ENCODE assay signal across 22 cellular contexts in genomic region chr11:94993400-94993943, GRCh38. TPM values are rescaled to one million over a fixed set of nuclear protein-coding genes. Genes with fewer than 3 reads are reported as not detected.
"Had no signal": no experiment of that assay in that cellular context is flagged by ENCODE, and none has a peak within 500 bp of the region (broad histone marks: within the 10 kb centered on the region; RNA-seq: fewer than 3 reads in every experiment).

No MANE protein-coding gene starts in this region.

- H3K4me3 ChIP-seq: SJSA1, SK-N-MC had no signal

- H3K27ac ChIP-seq: KMS-11, SJSA1, SK-N-MC had no signal

- H3K9me3 ChIP-seq: SJSA1 had no signal

- H3K9ac ChIP-seq: KMS-11 had no signal

- FAIRE-seq: RCC 7860 had no signal

- H3K36me3 ChIP-seq: SJSA1 had no signal

- DNase-seq: Kasumi-1, MM.1S, NCI-H1092 treated with DMSO at 0.1 percent for 48 hours, NCI-H187, NCI-H2029, NCI-H2081 treated with DMSO at 0.1 percent for 48 hours, NCI-H2171, NCI-H446, NCI-H510A, NCI-H524 treated with DMSO at 0.1 percent for 48 hours, NCI-H774, Right ventricle myocardium superior, RPMI8226, SIG-M5, T-helper 2 cell had no signal

- H3K4me2 ChIP-seq: KMS-11 had no signal

- H3K27me3 ChIP-seq: SJSA1 had no signal

- H3K4me1 ChIP-seq: SJSA1 had no signal

RNA-seq across cellular contexts. Expression of gene KDM4E, which starts 31.6 kb away (rescaled TPM):
- total RNA-seq: HT1080; M059J; Right ventricle myocardium superior; SJSA1; T-helper 1 cell treated with Interleukin-12 subunit alpha and Interleukin-12 subunit beta and Interleukin-4 antibody, amounts not matched to agents 30 ng/mL and 1 ng/mL, for 36 hours had no signal

RNA-seq across cellular contexts. Expression of gene KDM4F, which starts 55.8 kb away (rescaled TPM):
- total RNA-seq: HT1080; M059J; Right ventricle myocardium superior; SJSA1; T-helper 1 cell treated with Interleukin-12 subunit alpha and Interleukin-12 subunit beta and Interleukin-4 antibody, amounts not matched to agents 30 ng/mL and 1 ng/mL, for 36 hours had no signal
